ENCODE assay signal across 20 cellular contexts in the genomic region with DNA sequence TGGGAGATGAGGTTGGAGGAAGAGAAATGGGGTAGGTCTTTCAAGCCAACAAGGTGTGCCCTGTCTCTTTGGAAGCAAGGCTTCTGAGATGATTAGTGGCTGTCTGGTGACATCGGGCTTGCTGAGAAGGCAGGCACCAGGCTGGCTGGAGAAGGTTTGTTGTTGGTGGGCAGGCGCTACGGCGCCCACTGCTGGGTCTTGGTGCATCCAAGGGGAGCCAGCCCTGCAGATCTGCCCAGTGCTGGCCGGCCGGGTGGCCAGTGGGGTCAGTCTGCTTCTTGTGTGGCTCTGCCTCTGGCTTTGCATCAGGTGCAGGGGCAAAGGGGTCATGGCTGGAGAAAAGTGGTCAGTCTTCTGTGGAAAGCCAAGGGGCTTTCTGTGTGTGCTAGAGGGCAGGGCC.
DNase-seq lines count a peak whose midpoint lies in the region; ATAC-seq, FAIRE-seq and TF ChIP-seq lines count a peak whose summit lies in the region.
"Had no signal": no experiment of that assay in that cellular context is flagged by ENCODE, and none has a peak within 500 bp of the region (broad histone marks: within the 10 kb centered on the region; RNA-seq: fewer than 3 reads in every experiment).

No MANE protein-coding gene starts in this region.

- H3K36me3 ChIP-seq in left ventricle myocardium inferior (no peaks in the 10 kb centered on the region), right atrium auricular region (no peaks in the 10 kb centered on the region), kidney (ENCODE audit: control insufficient read depth in 1 of 2, insufficient read depth in 2 of 2, low read length in 2 of 2) (no peaks in the 10 kb centered on the region), neuronal stem cell (replicated peaks in 1 of 2; ENCODE audit: control insufficient read depth in 2 of 2, insufficient read depth in 2 of 2, low read length in 2 of 2) (no peaks in the 10 kb centered on the region), upper lobe of right lung (no peaks in the 10 kb centered on the region), ovary (no peaks in the 10 kb centered on the region)

- H2AK5ac ChIP-seq in neuronal stem cell (ENCODE audit: low read depth, low read length), result peak overlapping the region; percentile 33

- H4K8ac ChIP-seq in neuronal stem cell (ENCODE audit: low read depth, low read length), result no peak overlapping the region

- H3K4me1 ChIP-seq in left ventricle myocardium inferior (peaks cover 35% of the 10 kb centered on the region), right atrium auricular region (peaks cover 0 to 7% of the 10 kb centered on the region in 2 donors), kidney (ENCODE audit: control insufficient read depth in 1 of 2, insufficient read depth in 1 of 2, low read depth in 1 of 2, low read length in 2 of 2) (no peaks in the 10 kb centered on the region), neuronal stem cell (ENCODE audit: control insufficient read depth in 2 of 2, insufficient read depth in 1 of 2, low read depth in 1 of 2, low read length in 2 of 2) (peaks cover 0 to 2% of the 10 kb centered on the region in 2 donors), upper lobe of right lung (peaks cover 4% of the 10 kb centered on the region), ovary (ENCODE audit: insufficient read depth) (no peaks in the 10 kb centered on the region)
- H3K4me1 ChIP-seq: A549 had no signal

- TF ChIP-seq POLR2A in ovary (IDR thresholded peaks at IDR 0.05), result no peak

- H2BK15ac ChIP-seq in neuronal stem cell (ENCODE audit: low read length), result peak overlapping the region; percentile 32

- no peak for TF ChIP-seq EP300 in ovary (IDR thresholded peaks at IDR 0.05)

- no peaks in the 10 kb centered on the region for H3K27me3 ChIP-seq in left ventricle myocardium inferior (ENCODE audit: low read depth)
- no peaks in the 10 kb centered on the region for H3K27me3 ChIP-seq in right atrium auricular region
- H3K27me3 ChIP-seq in neuronal stem cell (ENCODE audit: control insufficient read depth in 3 of 3, insufficient read depth in 3 of 3, low read depth in 1 of 3, low read length in 3 of 3), result peaks cover 0 to 3% (median 0%) of the 10 kb centered on the region in 3 experiments
- no peaks in the 10 kb centered on the region for H3K27me3 ChIP-seq in upper lobe of right lung
- no peaks in the 10 kb centered on the region for H3K27me3 ChIP-seq in ovary

- FAIRE-seq in kidney (lab: Jason Lieb, UNC), result no peak
- FAIRE-seq: A549, G401.6, GM12891 had no signal

- ATAC-seq in upper lobe of right lung (peak; percentile 10), HG03432 (IDR thresholded peaks at IDR 0.05; ENCODE audit: unreplicated experiment) (no peak), HG03565 (IDR thresholded peaks at IDR 0.05; ENCODE audit: unreplicated experiment) (no peak)
- ATAC-seq: A549, PC-3 had no signal

- no peak overlapping the region for H3K4ac ChIP-seq in neuronal stem cell (ENCODE audit: low read length)

- peak overlapping the region; percentile 89 for H3K27ac ChIP-seq in left ventricle myocardium inferior (replicated peaks)
- peak overlapping the region in 1 of 2 donors; percentile 3 for H3K27ac ChIP-seq in right atrium auricular region
- H3K27ac ChIP-seq in kidney (ENCODE audit: low read depth in 2 of 2, low read length in 2 of 2), result no peak overlapping the region
- H3K27ac ChIP-seq in neuronal stem cell (replicated peaks; ENCODE audit: low read length), result no peak overlapping the region
- peak overlapping the region; percentile 58 for H3K27ac ChIP-seq in upper lobe of right lung
- no peak overlapping the region for H3K27ac ChIP-seq in ovary
- H3K27ac ChIP-seq: A549, KMS-11 had no signal

- no peak overlapping the region for H3K4me3 ChIP-seq in left ventricle myocardium inferior
- no peak overlapping the region for H3K4me3 ChIP-seq in right atrium auricular region
- no peak overlapping the region for H3K4me3 ChIP-seq in kidney (ENCODE audit: low read length in 2 of 2)
- H3K4me3 ChIP-seq in neuronal stem cell (ENCODE audit: low read length in 2 of 2), result no peak overlapping the region
- no peak overlapping the region for H3K4me3 ChIP-seq in upper lobe of right lung
- H3K4me3 ChIP-seq in ovary, result no peak overlapping the region
- H3K4me3 ChIP-seq: A549 had no signal

- H3K18ac ChIP-seq in neuronal stem cell (ENCODE audit: low read length), result peak overlapping the region; percentile 38

- H2BK120ac ChIP-seq in neuronal stem cell (ENCODE audit: low read depth, low read length), result no peak overlapping the region

- H3K14ac ChIP-seq in neuronal stem cell (ENCODE audit: low read length), result no peak overlapping the region

- DNase-seq in left ventricle myocardium inferior (no peak), right atrium auricular region (ENCODE audit: low spot score) (no peak), kidney (peak; percentile 68), neuronal stem cell (ENCODE audit: low spot score) (no peak), upper lobe of right lung (no peak), ovary (no peak)
- DNase-seq: DMS79, HFFc6, MM.1S, NCI-H1105, NCI-H1694 treated with DMSO at 0.1 percent for 48 hours, NCI-H345, NCI-H526 treated with DMSO at 0.1 percent for 48 hours, PC-3 had no signal

- peak overlapping the region; percentile 24 for H2BK12ac ChIP-seq in neuronal stem cell (ENCODE audit: low read length)

- H2AFZ ChIP-seq in neuronal stem cell (ENCODE audit: low read length), result no peak overlapping the region

- peak overlapping the region; percentile 7 for H2BK5ac ChIP-seq in neuronal stem cell (ENCODE audit: low read length)

- intact Hi-C loops in left ventricle myocardium inferior (cut with micrococcal nuclease) (no loop called here), kidney (cut with DNase I) (no loop called here), upper lobe of right lung (cut with DNase I) (no loop called here), ovary (cut with DNase I) (no loop called here)

- H3K9ac ChIP-seq in kidney (ENCODE audit: low read length in 2 of 2), result no peak overlapping the region
- no peak overlapping the region for H3K9ac ChIP-seq in neuronal stem cell (ENCODE audit: low read depth, low read length, poor library complexity)
- H3K9ac ChIP-seq: KMS-11 had no signal

- peak overlapping the region; percentile 52 for H3K23ac ChIP-seq in neuronal stem cell (ENCODE audit: low read depth, low read length, poor library complexity)

- TF ChIP-seq CTCF in left ventricle myocardium inferior (IDR thresholded peaks at IDR 0.05; ENCODE audit: borderline replicate concordance) (no peak), right atrium auricular region (IDR thresholded peaks at IDR 0.05) (no peak), kidney (IDR thresholded peaks at IDR 0.05; ENCODE audit: borderline replicate concordance, extremely low read depth, insufficient read depth) (no peak), upper lobe of right lung (IDR thresholded peaks at IDR 0.05) (no peak), ovary (IDR thresholded peaks at IDR 0.05) (no peak)

- no peak overlapping the region for H3K4me2 ChIP-seq in neuronal stem cell (ENCODE audit: insufficient read depth, low read length, poor library complexity, severe bottlenecking)
- H3K4me2 ChIP-seq: A549, KMS-11 had no signal

- no CpG with 5 or more reads among the region's 6 CpGs for WGBS in neuronal stem cell (ENCODE audit: extremely low coverage in 2 of 2, insufficient read length in 2 of 2, insufficient replicate concordance in 1 of 2), 2 donors
- 75 to 88% (median 79%) methylated on average over 6 of the region's 6 CpGs for WGBS in ovary, 3 donors

- H3K9me3 ChIP-seq in left ventricle myocardium inferior (replicated peaks), result no peaks in the 10 kb centered on the region
- no peaks in the 10 kb centered on the region for H3K9me3 ChIP-seq in right atrium auricular region
- H3K9me3 ChIP-seq in kidney (ENCODE audit: control insufficient read depth in 1 of 2, low read length in 2 of 2), result no peaks in the 10 kb centered on the region
- no peaks in the 10 kb centered on the region for H3K9me3 ChIP-seq in neuronal stem cell (replicated peaks in 1 of 2; ENCODE audit: control insufficient read depth in 2 of 2, insufficient read depth in 1 of 2, low read depth in 1 of 2, low read length in 2 of 2)
- H3K9me3 ChIP-seq in upper lobe of right lung, result no peaks in the 10 kb centered on the region
- no peaks in the 10 kb centered on the region for H3K9me3 ChIP-seq in ovary
- H3K9me3 ChIP-seq: A549 had no signal

- no peak overlapping the region for H4K91ac ChIP-seq in neuronal stem cell (ENCODE audit: low read depth, low read length, poor library complexity)

- no peaks in the 10 kb centered on the region for H3K79me1 ChIP-seq in neuronal stem cell (ENCODE audit: low read depth, low read length)

Comparison
In these comparisons a context has a peak if more than half of its experiments do, and no peak if none do; other contexts are left out.
1. H3K27ac ChIP-seq: peak in left ventricle myocardium inferior (single experiment) and upper lobe of right lung (single experiment); none in kidney (0 of 2), neuronal stem cell (single experiment) and ovary (0 of 2).